ENCODE assay signal across 1 cellular context in the genomic region with DNA sequence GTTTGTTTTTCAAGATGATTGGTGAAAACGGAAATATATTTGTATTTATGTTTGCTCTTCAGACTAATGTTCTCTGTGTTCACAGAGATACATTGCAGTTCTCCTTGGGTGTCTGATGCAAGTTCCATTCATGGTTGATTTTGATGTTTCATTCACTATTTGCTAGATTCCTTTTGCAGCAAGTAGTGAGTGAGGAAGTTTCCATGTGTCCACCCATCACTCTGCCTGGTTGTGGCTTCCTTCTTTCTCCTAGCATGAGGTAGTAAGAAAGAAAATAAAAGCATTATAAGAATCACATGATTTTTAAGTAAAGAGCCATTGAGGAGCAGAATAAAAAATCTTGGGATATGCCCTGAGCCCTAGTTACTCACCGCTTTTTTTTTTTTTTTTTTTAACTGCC.
TF ChIP-seq lines count a peak whose summit lies in the region.

No MANE protein-coding gene starts in this region.

TF ChIP-seq in WTC11, 78 proteins besides CTCF, POLR2A, EP300 and RAD21 (continued from another document):
- no peak for TF ChIP-seq RELA (CRISPR knock-in tag; IDR thresholded peaks at IDR 0.05; ENCODE audit: borderline replicate concordance)
- TF ChIP-seq ZBTB21 (CRISPR knock-in tag; IDR thresholded peaks at IDR 0.05; ENCODE audit: borderline replicate concordance) = no peak
- TF ChIP-seq FOXJ3 (CRISPR knock-in tag; IDR thresholded peaks at IDR 0.05; ENCODE audit: borderline replicate concordance) = no peak
- no peak for TF ChIP-seq KAT7 (CRISPR knock-in tag; IDR thresholded peaks at IDR 0.05; ENCODE audit: borderline replicate concordance)
- TF ChIP-seq CREB1 (CRISPR knock-in tag; IDR thresholded peaks at IDR 0.05) = no peak
- TF ChIP-seq ZNF671 (CRISPR knock-in tag; IDR thresholded peaks at IDR 0.05) = no peak
- TF ChIP-seq NR3C1 (CRISPR knock-in tag; conservative IDR thresholded peaks at IDR 0.05; ENCODE audit: low read depth) = no peak
- no peak for TF ChIP-seq ZNF138 (CRISPR knock-in tag; conservative IDR thresholded peaks at IDR 0.05)
- TF ChIP-seq, protein P1, sequence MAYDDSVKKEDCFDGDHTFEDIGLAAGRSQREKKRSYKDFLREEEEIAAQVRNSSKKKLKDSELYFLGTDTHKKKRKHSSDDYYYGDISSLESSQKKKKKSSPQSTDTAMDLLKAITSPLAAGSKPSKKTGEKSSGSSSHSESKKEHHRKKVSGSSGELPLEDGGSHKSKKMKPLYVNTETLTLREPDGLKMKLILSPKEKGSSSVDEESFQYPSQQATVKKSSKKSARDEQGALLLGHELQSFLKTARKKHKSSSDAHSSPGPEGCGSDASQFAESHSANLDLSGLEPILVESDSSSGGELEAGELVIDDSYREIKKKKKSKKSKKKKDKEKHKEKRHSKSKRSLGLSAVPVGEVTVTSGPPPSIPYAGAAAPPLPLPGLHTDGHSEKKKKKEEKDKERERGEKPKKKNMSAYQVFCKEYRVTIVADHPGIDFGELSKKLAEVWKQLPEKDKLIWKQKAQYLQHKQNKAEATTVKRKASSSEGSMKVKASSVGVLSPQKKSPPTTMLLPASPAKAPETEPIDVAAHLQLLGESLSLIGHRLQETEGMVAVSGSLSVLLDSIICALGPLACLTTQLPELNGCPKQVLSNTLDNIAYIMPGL (CRISPR knock-in tag; IDR thresholded peaks at IDR 0.05) = no peak
- no peak for TF ChIP-seq ZNF416 (CRISPR knock-in tag; IDR thresholded peaks at IDR 0.05)
- TF ChIP-seq ZNF232 (CRISPR knock-in tag; IDR thresholded peaks at IDR 0.05) = no peak
- TF ChIP-seq NR2C2 (CRISPR knock-in tag; IDR thresholded peaks at IDR 0.05) = no peak
